10 cellular contexts compared by ENCODE assay signal in genomic region chr9:135745189-135745588, GRCh38. TPM values are rescaled to one million over a fixed set of nuclear protein-coding genes. Genes with fewer than 3 reads are reported as not detected.
"Had no signal": no experiment of that assay in that cellular context is flagged by ENCODE, and none has a peak within 500 bp of the region (broad histone marks: within the 10 kb centered on the region; RNA-seq: fewer than 3 reads in every experiment).

No MANE protein-coding gene starts in this region.

- H2AFZ ChIP-seq: GM23248 had no signal

- H3K27me3 Mint-ChIP-seq: IgD-negative memory B cell had no signal

- H3K36me3 ChIP-seq: HAP-1 had no signal

- H3K9ac ChIP-seq: GM23248 had no signal

- H3K9me3 Mint-ChIP-seq: HFFc6, IgD-negative memory B cell had no signal

- H3K36me3 Mint-ChIP-seq: IgD-negative memory B cell had no signal

- H3K27ac ChIP-seq: GM23248, HL-60 had no signal

- H3K9me3 ChIP-seq: HAP-1 had no signal

- H3K4me1 Mint-ChIP-seq: IgD-negative memory B cell had no signal

- H3K4me1 ChIP-seq: HAP-1 had no signal

- ATAC-seq: HepG2 had no signal

- DNase-seq: GM23248, GOT3, H7, HFFc6 had no signal

- H3K4me3 ChIP-seq: GM23248, HAP-1 had no signal

- H3K4me3 Mint-ChIP-seq: HFFc6, IgD-negative memory B cell had no signal

RNA-seq across cellular contexts. Expression of gene KCNT1, which starts 43.2 kb away (rescaled TPM):
- total RNA-seq: GM23248, H4, HepG2, HFFc6, HT1080 had no signal
- polyA plus RNA-seq: GM23248, HepG2, IgD-negative memory B cell had no signal

RNA-seq across cellular contexts. Expression of gene SOHLH1, which starts 45.9 kb away (rescaled TPM):
- total RNA-seq: GM23248, H4, H7, HFFc6, HT1080 had no signal
- polyA plus RNA-seq: GM23248, IgD-negative memory B cell had no signal
